Comparison of ENCODE assay signal across 1 cellular context in the genomic region with DNA sequence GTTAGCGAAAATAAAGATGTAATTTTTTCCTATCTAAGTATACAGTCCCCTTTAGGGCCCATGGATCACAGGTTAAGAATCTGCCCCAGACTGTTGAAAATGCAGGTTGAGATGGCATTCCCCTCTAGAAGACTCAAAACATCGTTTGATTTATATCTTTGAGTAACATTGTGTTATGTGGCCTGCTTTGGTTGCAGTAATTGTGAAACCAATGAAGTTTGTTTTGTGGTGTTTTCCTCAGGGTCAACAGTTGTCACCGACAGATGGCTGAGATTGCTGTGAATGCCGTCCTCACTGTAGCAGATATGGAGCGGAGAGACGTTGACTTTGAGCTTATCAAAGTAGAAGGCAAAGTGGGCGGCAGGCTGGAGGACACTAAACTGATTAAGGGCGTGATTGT.
TF ChIP-seq lines count a peak whose summit lies in the region.

No MANE protein-coding gene starts in this region.

TF ChIP-seq in WTC11, 78 proteins besides CTCF, POLR2A, EP300 and RAD21 (continued from another document):
- no peak for TF ChIP-seq ZSCAN18 (CRISPR knock-in tag; IDR thresholded peaks at IDR 0.05)
- TF ChIP-seq ZNF232 (CRISPR knock-in tag; IDR thresholded peaks at IDR 0.05), result no peak
- TF ChIP-seq FOXK1 (CRISPR knock-in tag; IDR thresholded peaks at IDR 0.05), result no peak
TF ChIP-seq in WTC11: peak in this region for 0.
